22 cellular contexts compared by ENCODE assay signal in the genomic region with DNA sequence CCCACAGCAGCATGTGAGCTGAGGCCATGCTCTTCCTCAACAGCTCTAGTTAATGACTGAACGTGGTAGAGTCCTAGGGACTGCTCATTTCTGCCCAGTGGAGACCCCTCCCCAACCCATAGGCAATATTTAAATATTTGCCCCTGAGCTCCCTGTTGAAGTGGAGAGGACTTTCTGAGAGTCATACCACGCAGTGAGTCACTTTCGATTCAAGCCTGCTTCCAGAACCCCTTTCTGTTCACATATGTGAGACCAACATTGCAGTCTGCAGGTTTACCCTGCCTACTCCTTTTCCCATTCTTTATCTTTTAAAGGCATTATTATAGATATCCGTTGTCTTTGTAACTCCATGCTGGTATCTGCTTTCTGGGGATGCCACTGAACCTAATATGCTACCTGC.
"Had no signal": no experiment of that assay in that cellular context is flagged by ENCODE, and none has a peak within 500 bp of the region (broad histone marks: within the 10 kb centered on the region; RNA-seq: fewer than 3 reads in every experiment).

No MANE protein-coding gene starts in this region.

- H3K79me2 ChIP-seq: parathyroid adenoma had no signal

- H3K36me3 ChIP-seq: neural progenitor cell, ovary, right lobe of liver, sigmoid colon, stomach, thoracic aorta, thyroid gland, tibial nerve, upper lobe of left lung, vagina had no signal

- H3K9ac ChIP-seq: neural progenitor cell, parathyroid adenoma had no signal

- H3K4me1 ChIP-seq: parathyroid adenoma, psoas muscle, right lobe of liver, sigmoid colon, stomach, thyroid gland, tibial nerve, upper lobe of left lung, vagina had no signal

- H3K27ac ChIP-seq: neural progenitor cell, ovary, parathyroid adenoma, psoas muscle, right lobe of liver, sigmoid colon, stomach, thoracic aorta, thyroid gland, tibial nerve, upper lobe of left lung, vagina had no signal

- H3K27me3 ChIP-seq: neural progenitor cell, ovary, right lobe of liver, sigmoid colon, stomach, thyroid gland, tibial nerve, upper lobe of left lung, vagina had no signal

- DNase-seq: natural killer cell; occipital lobe; ovary; posterior cingulate gyrus; psoas muscle; right cardiac atrium; right lobe of liver; sigmoid colon; small intestine; stimulated activated CD4-positive, alpha-beta T cell treated with anti-CD3 and anti-CD28 coated beads, Interleukin-15, amount 100 ng/mL, for 24 hours; stimulated activated CD4-positive, alpha-beta T cell treated with anti-CD3 and anti-CD28 coated beads, Interleukin-2, amount 100 ng/mL, for 24 hours; stimulated activated CD4-positive, alpha-beta T cell treated with anti-CD3 and anti-CD28 coated beads, Interleukin-2, amount 100 ng/mL, for 48 hours; stimulated activated CD4-positive, alpha-beta T cell treated with anti-CD3 and anti-CD28 coated beads, Interleukin-4, amount 100 ng/mL, for 24 hours; stimulated activated naive CD4-positive, alpha-beta T cell; stomach; thyroid gland; upper lobe of left lung had no signal

- H2AFZ ChIP-seq: neural progenitor cell, parathyroid adenoma had no signal

- H3K4me2 ChIP-seq: neural progenitor cell had no signal

- H3K9me3 ChIP-seq: ovary, psoas muscle, right lobe of liver, sigmoid colon, stomach, thoracic aorta, thyroid gland, tibial nerve, upper lobe of left lung, vagina had no signal

- H3K4me3 ChIP-seq: neural progenitor cell, ovary, psoas muscle, right lobe of liver, sigmoid colon, stomach, thoracic aorta, thyroid gland, tibial nerve, upper lobe of left lung, vagina had no signal
